ENCODE assay signal across 1 cellular context in genomic region chr3:156826144-156826895, GRCh38.
TF ChIP-seq lines count a peak whose summit lies in the region.

LEKR1 (plus strand) TSS chr3:156826353; CDS start chr3:156829330, 2,977 bp downstream.

TF ChIP-seq in HepG2, 621 proteins besides CTCF, POLR2A, EP300 and RAD21 (continued from another document and continues in another):
- peak; percentile 58; the same call in 1 of the 2 replicates for TF ChIP-seq ELF1 (CRISPR knock-in tag; IDR thresholded peaks at IDR 0.05)
- TF ChIP-seq MED8 (CRISPR knock-in tag; IDR thresholded peaks at IDR 0.05; ENCODE audit: insufficient replicate concordance) = peak; percentile 63
- TF ChIP-seq ZNF383 (CRISPR knock-in tag; IDR thresholded peaks at IDR 0.05; ENCODE audit: borderline replicate concordance) = no peak
- peak; percentile 70; the same call in 1 of the 2 replicates for TF ChIP-seq MYC (CRISPR knock-in tag; IDR thresholded peaks at IDR 0.05; ENCODE audit: borderline replicate concordance)
- no peak for TF ChIP-seq LCORL (IDR thresholded peaks at IDR 0.05)
- peak; percentile 45; the same call in 1 of the 2 replicates for TF ChIP-seq LCORL (CRISPR knock-in tag; IDR thresholded peaks at IDR 0.05)
- TF ChIP-seq ZNF576 (CRISPR knock-in tag; IDR thresholded peaks at IDR 0.05) = peak; percentile 92
- peak; percentile 11; the same call in 1 of the 2 replicates for TF ChIP-seq PAXIP1 (CRISPR knock-in tag; conservative IDR thresholded peaks at IDR 0.05)
- TF ChIP-seq ZNF687 (CRISPR knock-in tag; IDR thresholded peaks at IDR 0.05) = peak; percentile 98
- peak; percentile 24; the same call in 1 of the 2 replicates for TF ChIP-seq GATAD1 (CRISPR knock-in tag; IDR thresholded peaks at IDR 0.05)
- 0 out of 2 replicates have a peak, but pooled peaks have one; percentile 24 for TF ChIP-seq TP53 (CRISPR knock-in tag; conservative IDR thresholded peaks at IDR 0.05)
- peak; percentile 84 for TF ChIP-seq ARID4A (CRISPR knock-in tag; IDR thresholded peaks at IDR 0.05; ENCODE audit: borderline replicate concordance)
- peak; percentile 93 for TF ChIP-seq ZBTB21 (CRISPR knock-in tag; IDR thresholded peaks at IDR 0.05)
- peak; percentile 67 for TF ChIP-seq HNRNPK (IDR thresholded peaks at IDR 0.05; ENCODE audit: low read depth, low read length, poor library complexity, severe bottlenecking)
- TF ChIP-seq ZNF883 (CRISPR knock-in tag; IDR thresholded peaks at IDR 0.05; ENCODE audit: not compliant biosample characterization) = peak; percentile 21
- peak; percentile 30 for TF ChIP-seq ARID5B (CRISPR knock-in tag; IDR thresholded peaks at IDR 0.05)
- no peak for TF ChIP-seq MTF1 (CRISPR knock-in tag; IDR thresholded peaks at IDR 0.05)
- 0 out of 2 replicates have a peak, but pooled peaks have one; percentile 45 for TF ChIP-seq MED13 (CRISPR knock-in tag; IDR thresholded peaks at IDR 0.05)
- 0 out of 2 replicates have a peak, but pooled peaks have one; percentile 15 for TF ChIP-seq ZNF800 (CRISPR knock-in tag; IDR thresholded peaks at IDR 0.05)
- TF ChIP-seq ZHX2 (IDR thresholded peaks at IDR 0.05; ENCODE audit: low read depth) = peak; percentile 83
- no peak for TF ChIP-seq ZHX2 (CRISPR knock-in tag; IDR thresholded peaks at IDR 0.05; ENCODE audit: borderline replicate concordance)
- TF ChIP-seq TCF12 (IDR thresholded peaks at IDR 0.05) = no peak
- TF ChIP-seq TCF12 (CRISPR knock-in tag; IDR thresholded peaks at IDR 0.05) = peak; percentile 65; the same call in 1 of the 2 replicates
- TF ChIP-seq ZNF18 (CRISPR knock-in tag; IDR thresholded peaks at IDR 0.05; ENCODE audit: insufficient replicate concordance) = no peak
- TF ChIP-seq ARHGAP35 (CRISPR knock-in tag; IDR thresholded peaks at IDR 0.05; ENCODE audit: borderline replicate concordance) = no peak; the same call in 1 of the 2 replicates
